In the genomic region with DNA sequence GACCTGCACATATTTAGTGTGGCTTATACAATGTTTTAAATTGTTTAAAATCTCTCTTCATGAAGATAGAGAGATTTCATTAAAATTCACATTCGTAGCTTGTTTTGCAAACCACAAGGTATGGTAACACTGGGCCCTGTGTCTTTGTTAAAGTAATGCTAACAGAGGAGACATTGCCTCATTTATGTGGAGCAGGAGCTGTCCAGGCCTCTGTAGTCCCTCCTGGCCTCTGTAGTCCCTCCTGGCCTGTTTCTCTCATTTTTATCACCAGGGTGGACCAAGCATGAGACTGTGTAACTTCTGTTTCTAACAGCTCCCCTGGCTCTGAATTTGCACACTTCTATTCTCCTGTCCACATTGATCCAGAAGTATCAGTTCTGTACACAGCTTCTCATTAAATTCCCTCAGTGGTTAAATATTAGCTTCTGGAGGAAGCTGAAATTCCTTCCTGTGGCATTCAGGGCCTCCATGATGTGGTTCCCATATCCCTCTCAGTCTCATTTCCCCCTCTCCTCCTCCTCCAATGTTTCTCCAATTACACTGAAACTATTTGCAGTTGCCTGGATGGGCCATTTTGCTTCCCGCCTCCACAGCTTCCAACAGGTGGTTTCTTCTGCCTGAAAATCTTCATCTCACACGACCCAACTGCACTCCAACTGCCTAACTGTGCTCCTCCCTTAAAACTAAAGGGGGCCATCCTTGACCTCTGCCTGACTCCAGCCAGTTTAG, we compare ENCODE assay signal across 17 cellular contexts.
DNase-seq lines count a peak whose midpoint lies in the region; ATAC-seq and TF ChIP-seq lines count a peak whose summit lies in the region.
"Had no signal": no experiment of that assay in that cellular context is flagged by ENCODE, and none has a peak within 500 bp of the region (broad histone marks: within the 10 kb centered on the region; RNA-seq: fewer than 3 reads in every experiment).

No MANE protein-coding gene starts in this region.

- H3K4me3 Mint-ChIP-seq in CD8-positive, alpha-beta T cell, result no peak overlapping the region
- H3K4me3 Mint-ChIP-seq in effector memory CD8-positive, alpha-beta T cell, result peak overlapping the region in 1 of 2 donors; percentile 3
- peak overlapping the region in 1 of 3 experiments; percentile 0 for H3K4me3 Mint-ChIP-seq in nephron
- H3K4me3 Mint-ChIP-seq: activated T-helper 1 cell treated with anti-CD3 and anti-CD28 coated beads, Interleukin-12 subunit alpha, Interleukin-12 subunit beta, Interleukin-2, Interleukin-4 antibody, amounts not matched to agents 30 ng/mL and 10 ng/mL and 1 ng/mL, durations not matched to agents 14 hours and 24 hours and 36 hours had no signal

- intact Hi-C loops in CD8-positive, alpha-beta T cell (cut with DNase I, micrococcal nuclease), result no loop called here

- H3K4me1 ChIP-seq in CD8-positive, alpha-beta T cell (ENCODE audit: insufficient read depth, low read length), result peaks cover 16% of the 10 kb centered on the region

- no peak overlapping the region for H3K27ac ChIP-seq in CD8-positive, alpha-beta T cell (ENCODE audit: low read depth, low read length)
- H3K27ac ChIP-seq: C4-2B, upper lobe of right lung had no signal

- TF ChIP-seq CTCF in CD8-positive, alpha-beta T cell (IDR thresholded peaks at IDR 0.05), result no peak
- no peak for TF ChIP-seq CTCF in nephron (IDR thresholded peaks at IDR 0.05; ENCODE audit: unreplicated experiment in 3 of 3)

- H3K27me3 Mint-ChIP-seq in CD8-positive, alpha-beta T cell (ENCODE audit: low read depth), result no peaks in the 10 kb centered on the region
- no peaks in the 10 kb centered on the region for H3K27me3 Mint-ChIP-seq in effector memory CD8-positive, alpha-beta T cell
- no peaks in the 10 kb centered on the region for H3K27me3 Mint-ChIP-seq in nephron (ENCODE audit: low read depth)

- in situ Hi-C loops in KBM-7 (cut with MboI; ENCODE audit: low pct_unique_long_range_greater_than_20kb, low sequenced_read_pairs), result no loop called here

- peak overlapping the region; percentile 69 for H3K27ac Mint-ChIP-seq in CD8-positive, alpha-beta T cell
- peak overlapping the region; percentile 2 to 27 for H3K27ac Mint-ChIP-seq in effector memory CD8-positive, alpha-beta T cell
- peak overlapping the region; percentile 7 to 79 (median 53) for H3K27ac Mint-ChIP-seq in nephron
- H3K27ac Mint-ChIP-seq: activated T-helper 1 cell treated with anti-CD3 and anti-CD28 coated beads, Interleukin-12 subunit alpha, Interleukin-12 subunit beta, Interleukin-2, Interleukin-4 antibody, amounts not matched to agents 30 ng/mL and 10 ng/mL and 1 ng/mL, durations not matched to agents 14 hours and 24 hours and 36 hours had no signal

- no peak overlapping the region for H3K4me3 ChIP-seq in CD8-positive, alpha-beta T cell (ENCODE audit: low read depth, low read length)
- H3K4me3 ChIP-seq: upper lobe of right lung had no signal

- H3K27me3 ChIP-seq in CD8-positive, alpha-beta T cell (ENCODE audit: insufficient read depth, low read length), result no peaks in the 10 kb centered on the region
- H3K27me3 ChIP-seq: upper lobe of right lung had no signal

- no peaks in the 10 kb centered on the region for H3K36me3 ChIP-seq in CD8-positive, alpha-beta T cell (ENCODE audit: insufficient read depth, low read length)

- no peak for ATAC-seq in CD8-positive, alpha-beta T cell
- ATAC-seq in effector memory CD8-positive, alpha-beta T cell (replicated peaks), result no peak
- no peak for ATAC-seq in GM21528 (IDR thresholded peaks at IDR 0.05; ENCODE audit: low FRiP score, unreplicated experiment)
- ATAC-seq: Panc1, upper lobe of right lung had no signal

- H3K36me3 Mint-ChIP-seq in CD8-positive, alpha-beta T cell, result peaks cover 54% of the 10 kb centered on the region
- H3K36me3 Mint-ChIP-seq in effector memory CD8-positive, alpha-beta T cell (ENCODE audit: insufficient read depth), result peaks cover 20% of the 10 kb centered on the region
- H3K36me3 Mint-ChIP-seq in nephron (ENCODE audit: low read depth), result peaks cover 30% of the 10 kb centered on the region

- H3K9me3 ChIP-seq in CD8-positive, alpha-beta T cell (ENCODE audit: low read length), result no peaks in the 10 kb centered on the region
- H3K9me3 ChIP-seq: upper lobe of right lung had no signal

- no peaks in the 10 kb centered on the region for H3K9me3 Mint-ChIP-seq in CD8-positive, alpha-beta T cell
- no peaks in the 10 kb centered on the region for H3K9me3 Mint-ChIP-seq in effector memory CD8-positive, alpha-beta T cell
- H3K9me3 Mint-ChIP-seq in nephron, result no peaks in the 10 kb centered on the region
- H3K9me3 Mint-ChIP-seq: activated T-helper 1 cell treated with anti-CD3 and anti-CD28 coated beads, Interleukin-12 subunit alpha, Interleukin-12 subunit beta, Interleukin-2, Interleukin-4 antibody, amounts not matched to agents 30 ng/mL and 10 ng/mL and 1 ng/mL, durations not matched to agents 14 hours and 24 hours and 36 hours had no signal

- POLR2A ChIA-PET in CD8-positive, alpha-beta T cell (lab: Charles Lee), result interaction anchor here (1.5 kb wide), 1 partner anchor 14 kb away, joined by 3 read pairs; no protein-coding TSS in a partner anchor

- peaks cover 53% of the 10 kb centered on the region for H3K4me1 Mint-ChIP-seq in CD8-positive, alpha-beta T cell (ENCODE audit: low read depth)
- peaks cover 28 to 44% of the 10 kb centered on the region in 2 donors for H3K4me1 Mint-ChIP-seq in effector memory CD8-positive, alpha-beta T cell (ENCODE audit: low read depth in 2 of 2)
- peaks cover 57% of the 10 kb centered on the region for H3K4me1 Mint-ChIP-seq in nephron

- no peak for DNase-seq in CD8-positive, alpha-beta T cell
- DNase-seq in HuH-7 (ENCODE audit: low spot score) (peak; percentile 19), NCI-H345 treated with DMSO at 0.1 percent for 48 hours (lab: John Stamatoyannopoulos, UW; ENCODE audit: unreplicated experiment) (no peak), KBM-7 (no peak), cerebellum (ENCODE audit: low spot score) (no peak)
- DNase-seq in effector memory CD8-positive, alpha-beta T cell, result no peak
- DNase-seq: activated CD4-positive, alpha-beta T cell treated with anti-CD3 and anti-CD28 coated beads for 48 hours; effector memory CD4-positive, alpha-beta T cell; GF-D8; NCI-H1436; stimulated activated CD4-positive, alpha-beta T cell treated with anti-CD3 and anti-CD28 coated beads, Interleukin-1b, Interleukin-23, amount 100 ng/mL, for 48 hours; upper lobe of right lung had no signal

- CTCF ChIA-PET in CD8-positive, alpha-beta T cell (lab: Charles Lee), result interaction anchor here (0.9 to 3.7 kb wide), 2 partner anchors 22 to 42 kb away, joined by 3 to 25 read pairs; no protein-coding TSS in a partner anchor

Comparison
In these comparisons a context has a peak if more than half of its experiments do, and no peak if none do; other contexts are left out.
1. H3K27ac Mint-ChIP-seq: peak in every context shown above with its lines; median percentile 69 in CD8-positive, alpha-beta T cell; 53 in nephron; 14 in effector memory CD8-positive, alpha-beta T cell.